ENCODE assay signal across 26 cellular contexts in the genomic region with DNA sequence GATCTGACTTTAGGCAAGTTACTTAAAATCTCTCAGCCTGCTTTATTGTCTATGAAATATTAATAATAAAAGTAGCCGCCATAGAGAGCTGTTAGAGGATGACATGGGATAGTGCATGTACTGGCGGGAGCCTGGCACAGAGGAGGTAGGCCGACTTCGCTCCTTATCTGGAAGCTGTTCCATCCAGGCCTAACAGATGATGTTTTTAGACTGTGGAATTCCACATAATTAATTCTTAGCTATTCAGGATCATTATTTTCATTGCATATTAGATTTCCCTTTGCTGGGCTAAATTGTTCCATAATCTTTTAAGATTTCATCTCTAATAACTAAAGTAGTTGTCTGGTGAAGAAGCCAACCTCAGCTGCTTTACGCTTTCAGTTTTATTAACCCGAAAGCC. TPM values are rescaled to one million over a fixed set of nuclear protein-coding genes. Genes with fewer than 3 reads are reported as not detected.
"Had no signal": no experiment of that assay in that cellular context is flagged by ENCODE, and none has a peak within 500 bp of the region (broad histone marks: within the 10 kb centered on the region; RNA-seq: fewer than 3 reads in every experiment).

No MANE protein-coding gene starts in this region.

- H3K36me3 ChIP-seq: esophagus muscularis mucosa, gastrocnemius medialis, heart right ventricle, left lung, lower lobe of right lung had no signal

- H3K27ac ChIP-seq: coronary artery, dorsolateral prefrontal cortex, esophagus muscularis mucosa, gastrocnemius medialis, heart right ventricle, left lung, lower lobe of right lung had no signal

- H3K9me3 ChIP-seq: esophagus muscularis mucosa, gastrocnemius medialis, heart right ventricle, left lung, lower lobe of right lung had no signal

- DNase-seq: dermis blood vessel endothelial cell; dorsolateral prefrontal cortex; effector CD4-positive, alpha-beta T cell; effector memory CD4-positive, alpha-beta T cell; foreskin fibroblast; foreskin melanocyte; gastrocnemius medialis; glutamatergic neuron; head of caudate nucleus; heart right ventricle; hippocampal formation; left cardiac atrium; left lung; left ventricle myocardium superior; lower lobe of right lung; mesenchymal stem cell; naive thymus-derived CD4-positive, alpha-beta T cell; natural killer cell had no signal

- ATAC-seq: gastrocnemius medialis; heart right ventricle; left cardiac atrium; left lung; left ventricle myocardium superior; lower lobe of right lung; naive thymus-derived CD4-positive, alpha-beta T cell; natural killer cell had no signal

- FAIRE-seq: colon, endothelial cell of umbilical vein, islet of Langerhans, keratinocyte had no signal

- H3K27me3 ChIP-seq: dorsolateral prefrontal cortex, esophagus muscularis mucosa, gastrocnemius medialis, heart right ventricle, left lung had no signal

- H3K4me3 ChIP-seq: coronary artery, dorsolateral prefrontal cortex, esophagus muscularis mucosa, gastrocnemius medialis, heart right ventricle, left lung, lower lobe of right lung had no signal

- H3K4me1 ChIP-seq: esophagus muscularis mucosa, gastrocnemius medialis, heart right ventricle, left lung, lower lobe of right lung had no signal

RNA-seq across cellular contexts. Expression of a gene that starts 30.8 kb away (rescaled TPM):
- total RNA-seq: lung microvascular endothelial cell; mononuclear cell; naive thymus-derived CD4-positive, alpha-beta T cell; natural killer cell had no signal
- polyA plus RNA-seq: endothelial cell of umbilical vein; naive thymus-derived CD4-positive, alpha-beta T cell had no signal
